ENCODE assay signal across 10 cellular contexts in genomic region chr9:137269231-137269772, GRCh38. TPM values are rescaled to one million over a fixed set of nuclear protein-coding genes. Genes with fewer than 3 reads are reported as not detected.
DNase-seq lines count a peak whose midpoint lies in the region; ATAC-seq and TF ChIP-seq lines count a peak whose summit lies in the region.
"Had no signal": no experiment of that assay in that cellular context is flagged by ENCODE, and none has a peak within 500 bp of the region (broad histone marks: within the 10 kb centered on the region; RNA-seq: fewer than 3 reads in every experiment).

No MANE protein-coding gene starts in this region.

- peaks cover under 1% of the 10 kb centered on the region for H3K4me1 Mint-ChIP-seq in endothelial cell (ENCODE audit: unreplicated experiment)
- H3K4me1 Mint-ChIP-seq in activated CD8-positive, alpha-beta memory T cell treated with anti-CD3 and anti-CD28 coated beads, Interleukin-2, amount 10 ng/mL, durations not matched to agents 7 days and 5 days, result peaks cover 22% of the 10 kb centered on the region
- H3K4me1 Mint-ChIP-seq in glutamatergic neuron (ENCODE audit: low read depth, unreplicated experiment), result peaks cover 3% of the 10 kb centered on the region

- POLR2A ChIA-PET in GM10248 (lab: Yijun Ruan, JAX), result interaction anchor here (1.1 kb wide), 1 partner anchor 28 kb away, joined by 6 read pairs; the partner anchor contains the start of gene TUBB4B

- H3K27ac ChIP-seq in BLaER1, result peak overlapping the region; percentile 47; the same call in 1 of the 2 replicates

- no peaks in the 10 kb centered on the region for H3K9me3 ChIP-seq in BLaER1

- DNase-seq in LHCN-M2 (ENCODE audit: low read depth) (peak; percentile 20), endothelial cell (ENCODE audit: low spot score) (no peak), myocyte (ENCODE audit: low read depth) (peak; percentile 24), glutamatergic neuron (no peak), GM10248 (ENCODE audit: extremely low spot score) (no peak)
- DNase-seq in activated CD8-positive, alpha-beta memory T cell treated with anti-CD3 and anti-CD28 coated beads, Interleukin-2, amount 10 ng/mL, durations not matched to agents 7 days and 5 days, result no peak

- no peak for ATAC-seq in activated CD8-positive, alpha-beta memory T cell treated with anti-CD3 and anti-CD28 coated beads, Interleukin-2, amount 10 ng/mL, durations not matched to agents 7 days and 5 days
- ATAC-seq in GM21619 (IDR thresholded peaks at IDR 0.05; ENCODE audit: unreplicated experiment), result no peak
- ATAC-seq: Panc1 had no signal

- H3K9me3 Mint-ChIP-seq in endothelial cell (ENCODE audit: unreplicated experiment), result no peaks in the 10 kb centered on the region
- no peaks in the 10 kb centered on the region for H3K9me3 Mint-ChIP-seq in activated CD8-positive, alpha-beta memory T cell treated with anti-CD3 and anti-CD28 coated beads, Interleukin-2, amount 10 ng/mL, durations not matched to agents 7 days and 5 days (ENCODE audit: low read depth)
- H3K9me3 Mint-ChIP-seq in glutamatergic neuron (ENCODE audit: unreplicated experiment), result peaks cover 4% of the 10 kb centered on the region

- H3K4me3 Mint-ChIP-seq in endothelial cell (ENCODE audit: unreplicated experiment) (peak overlapping the region; percentile 21), glutamatergic neuron (ENCODE audit: unreplicated experiment) (no peak overlapping the region)
- H3K4me3 Mint-ChIP-seq in activated CD8-positive, alpha-beta memory T cell treated with anti-CD3 and anti-CD28 coated beads, Interleukin-2, amount 10 ng/mL, durations not matched to agents 7 days and 5 days, result no peak overlapping the region

- H3K36me3 ChIP-seq in BLaER1, result peaks cover 73% of the 10 kb centered on the region

- CTCF ChIA-PET in activated CD8-positive, alpha-beta memory T cell treated with anti-CD3 and anti-CD28 coated beads, Interleukin-2, amount 10 ng/mL, durations not matched to agents 7 days and 5 days (lab: Charles Lee), result interaction anchor here (1.0 kb wide), 1 partner anchor 164 kb away, joined by 3 read pairs; no protein-coding TSS in a partner anchor
- CTCF ChIA-PET in GM10248 (lab: Yijun Ruan, JAX), result interaction anchor here (0.9 to 1.1 kb wide), 2 partner anchors 8 to 10 kb away, joined by 3 to 4 read pairs; partner anchors contain the start of gene TOR4A

- H3K27ac Mint-ChIP-seq in endothelial cell (ENCODE audit: unreplicated experiment) (peak overlapping the region; percentile 62), glutamatergic neuron (ENCODE audit: unreplicated experiment) (no peak overlapping the region)
- H3K27ac Mint-ChIP-seq in activated CD8-positive, alpha-beta memory T cell treated with anti-CD3 and anti-CD28 coated beads, Interleukin-2, amount 10 ng/mL, durations not matched to agents 7 days and 5 days, result no peak overlapping the region

- peak overlapping the region; percentile 92 for H3K4me2 ChIP-seq in BLaER1

- H3K4me1 ChIP-seq in BLaER1, result peaks cover 73% of the 10 kb centered on the region

- TF ChIP-seq CTCF in endothelial cell (IDR thresholded peaks at IDR 0.05; ENCODE audit: unreplicated experiment) (no peak), glutamatergic neuron (IDR thresholded peaks at IDR 0.05; ENCODE audit: partially characterized antibody, unreplicated experiment) (no peak), GM10248 (IDR thresholded peaks at IDR 0.05; ENCODE audit: control extremely low read depth, extremely low read depth, low read depth, missing control alignments) (no peak)

- H4K20me1 ChIP-seq in BLaER1, result peaks cover 17% of the 10 kb centered on the region; the same call in 1 of the 2 replicates

- peaks cover 5% of the 10 kb centered on the region for H3K27me3 Mint-ChIP-seq in endothelial cell (ENCODE audit: unreplicated experiment)
- H3K27me3 Mint-ChIP-seq in activated CD8-positive, alpha-beta memory T cell treated with anti-CD3 and anti-CD28 coated beads, Interleukin-2, amount 10 ng/mL, durations not matched to agents 7 days and 5 days, result no peaks in the 10 kb centered on the region
- H3K27me3 Mint-ChIP-seq in glutamatergic neuron (ENCODE audit: unreplicated experiment), result peaks cover 5% of the 10 kb centered on the region

- H3K36me3 Mint-ChIP-seq in endothelial cell (ENCODE audit: low read depth, unreplicated experiment) (peaks cover 24% of the 10 kb centered on the region), glutamatergic neuron (ENCODE audit: unreplicated experiment) (no peaks in the 10 kb centered on the region)
- peaks cover 20% of the 10 kb centered on the region for H3K36me3 Mint-ChIP-seq in activated CD8-positive, alpha-beta memory T cell treated with anti-CD3 and anti-CD28 coated beads, Interleukin-2, amount 10 ng/mL, durations not matched to agents 7 days and 5 days

- no peaks in the 10 kb centered on the region for H3K27me3 ChIP-seq in BLaER1

- H3K4me3 ChIP-seq in BLaER1, result peak overlapping the region; percentile 4; the same call in 1 of the 2 replicates

- H3K9ac ChIP-seq in BLaER1, result peak overlapping the region; percentile 54; the same call in 1 of the 2 replicates

RNA-seq across cellular contexts. Expression of gene TOR4A, which starts 8.2 kb away (rescaled TPM):
- total RNA-seq in LHCN-M2 (2014; rRNA removed) (2.6 and 2.8 TPM in 2 replicates), endothelial cell (ENCODE audit: unreplicated experiment) (37.7 TPM), myocyte (1.1 and 3.6 TPM in 2 replicates), glutamatergic neuron (ENCODE audit: unreplicated experiment) (1.5 TPM)
- 2.3 TPM for polyA plus RNA-seq in LHCN-M2 (2012)
- 0.78 TPM for polyA plus RNA-seq in myocyte (2012)
- 10 to 100 TPM; 10.9 to 13.3 TPM for total RNA-seq in activated CD8-positive, alpha-beta memory T cell treated with anti-CD3 and anti-CD28 coated beads, Interleukin-2, amount 10 ng/mL, durations not matched to agents 7 days and 5 days

RNA-seq across cellular contexts. Expression of gene NELFB, which starts 14.2 kb away (rescaled TPM):
- 60.7 and 61.8 TPM in 2 replicates for total RNA-seq in LHCN-M2 (2014; rRNA removed)
- 60.5 TPM for polyA plus RNA-seq in LHCN-M2 (2012)
- 65.6 TPM for total RNA-seq in endothelial cell (ENCODE audit: unreplicated experiment)
- 37.3 and 48.3 TPM in 2 replicates for total RNA-seq in myocyte
- polyA plus RNA-seq in myocyte (2012), result 53.0 TPM
- total RNA-seq in activated CD8-positive, alpha-beta memory T cell treated with anti-CD3 and anti-CD28 coated beads, Interleukin-2, amount 10 ng/mL, durations not matched to agents 7 days and 5 days, result 10 to 100 TPM; 70.8 to 75.3 TPM
- 48.5 TPM for total RNA-seq in glutamatergic neuron (ENCODE audit: unreplicated experiment)

RNA-seq across cellular contexts. Expression of gene STPG3, which starts 18.2 kb away (rescaled TPM):
- total RNA-seq in LHCN-M2 (2014; rRNA removed) (not detected in 2 replicates), endothelial cell (ENCODE audit: unreplicated experiment) (not detected), myocyte (not detected in 2 replicates), glutamatergic neuron (ENCODE audit: unreplicated experiment) (not detected)
- polyA plus RNA-seq in LHCN-M2 (2012), result not detected
- 0.42 TPM for polyA plus RNA-seq in myocyte (2012)
- total RNA-seq in activated CD8-positive, alpha-beta memory T cell treated with anti-CD3 and anti-CD28 coated beads, Interleukin-2, amount 10 ng/mL, durations not matched to agents 7 days and 5 days, result not detected
- polyA plus RNA-seq: esophagus had no signal

RNA-seq across cellular contexts. Expression of gene TUBB4B, which starts 28.2 kb away (rescaled TPM):
- total RNA-seq in LHCN-M2 (2014; rRNA removed) (517 and 586 TPM in 2 replicates), endothelial cell (ENCODE audit: unreplicated experiment) (134 TPM), myocyte (211 and 249 TPM in 2 replicates), glutamatergic neuron (ENCODE audit: unreplicated experiment) (192 TPM)
- 818 TPM for polyA plus RNA-seq in LHCN-M2 (2012)
- polyA plus RNA-seq in myocyte (2012), result 266 TPM
- total RNA-seq in activated CD8-positive, alpha-beta memory T cell treated with anti-CD3 and anti-CD28 coated beads, Interleukin-2, amount 10 ng/mL, durations not matched to agents 7 days and 5 days, result 100 to 1,000 TPM; 353 to 375 TPM

RNA-seq across cellular contexts. Expression of gene NRARP, which starts 32.8 kb away (rescaled TPM):
- total RNA-seq in LHCN-M2 (2014; rRNA removed), result 0.06 TPM in 1 of 2 replicates, not detected in the other
- 0.06 TPM for polyA plus RNA-seq in LHCN-M2 (2012)
- total RNA-seq in endothelial cell (ENCODE audit: unreplicated experiment), result 170 TPM
- total RNA-seq in myocyte, result 1.2 and 2.0 TPM in 2 replicates
- 0.09 TPM for polyA plus RNA-seq in myocyte (2012)
- total RNA-seq in activated CD8-positive, alpha-beta memory T cell treated with anti-CD3 and anti-CD28 coated beads, Interleukin-2, amount 10 ng/mL, durations not matched to agents 7 days and 5 days, result 1 to 10 TPM; 1.6 to 4.5 TPM
- 15.2 TPM for total RNA-seq in glutamatergic neuron (ENCODE audit: unreplicated experiment)

Comparison
In these comparisons a context has a peak if more than half of its experiments do, and no peak if none do; other contexts are left out.
1. DNase-seq: peak in LHCN-M2 (single experiment) and myocyte (single experiment); none in endothelial cell (single experiment), activated CD8-positive, alpha-beta memory T cell treated with anti-CD3 and anti-CD28 coated beads, Interleukin-2, amount 10 ng/mL, durations not matched to agents 7 days and 5 days (single experiment), glutamatergic neuron (single experiment) and GM10248 (single experiment).